1 cellular context compared by ENCODE assay signal in the genomic region with DNA sequence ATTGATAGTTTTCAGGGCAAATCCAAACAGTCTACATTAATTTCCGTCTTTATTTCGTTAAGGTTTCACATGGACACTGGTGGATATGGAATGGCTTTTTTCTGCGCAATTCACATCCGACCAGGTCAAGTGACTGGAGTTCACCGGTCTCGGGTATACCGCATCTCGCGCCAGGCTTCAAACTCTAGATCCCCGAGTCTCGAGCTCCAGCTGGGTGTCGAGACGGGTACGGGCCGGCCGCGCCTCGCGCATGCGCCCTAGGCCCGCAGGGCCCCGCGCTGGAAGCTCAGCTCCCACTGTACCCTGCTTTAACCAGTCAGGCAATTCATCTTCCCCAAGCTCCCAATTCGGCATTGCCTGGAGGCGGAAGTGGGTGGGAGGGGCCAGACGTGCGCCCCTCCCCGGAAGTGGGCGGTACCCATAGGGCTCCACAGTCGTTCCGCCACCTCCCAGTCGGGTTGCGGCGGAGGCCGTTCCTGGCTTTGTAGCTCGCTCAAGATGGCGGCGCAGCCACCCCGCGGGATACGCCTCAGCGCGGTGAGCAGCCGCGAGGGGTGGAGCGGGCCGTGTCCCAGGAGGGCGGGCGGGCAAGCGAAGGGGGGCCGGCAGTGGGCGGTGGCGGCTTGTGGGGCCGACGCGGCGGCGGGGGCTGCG.
TF ChIP-seq lines count a peak whose summit lies in the region.

A gene with protein sequence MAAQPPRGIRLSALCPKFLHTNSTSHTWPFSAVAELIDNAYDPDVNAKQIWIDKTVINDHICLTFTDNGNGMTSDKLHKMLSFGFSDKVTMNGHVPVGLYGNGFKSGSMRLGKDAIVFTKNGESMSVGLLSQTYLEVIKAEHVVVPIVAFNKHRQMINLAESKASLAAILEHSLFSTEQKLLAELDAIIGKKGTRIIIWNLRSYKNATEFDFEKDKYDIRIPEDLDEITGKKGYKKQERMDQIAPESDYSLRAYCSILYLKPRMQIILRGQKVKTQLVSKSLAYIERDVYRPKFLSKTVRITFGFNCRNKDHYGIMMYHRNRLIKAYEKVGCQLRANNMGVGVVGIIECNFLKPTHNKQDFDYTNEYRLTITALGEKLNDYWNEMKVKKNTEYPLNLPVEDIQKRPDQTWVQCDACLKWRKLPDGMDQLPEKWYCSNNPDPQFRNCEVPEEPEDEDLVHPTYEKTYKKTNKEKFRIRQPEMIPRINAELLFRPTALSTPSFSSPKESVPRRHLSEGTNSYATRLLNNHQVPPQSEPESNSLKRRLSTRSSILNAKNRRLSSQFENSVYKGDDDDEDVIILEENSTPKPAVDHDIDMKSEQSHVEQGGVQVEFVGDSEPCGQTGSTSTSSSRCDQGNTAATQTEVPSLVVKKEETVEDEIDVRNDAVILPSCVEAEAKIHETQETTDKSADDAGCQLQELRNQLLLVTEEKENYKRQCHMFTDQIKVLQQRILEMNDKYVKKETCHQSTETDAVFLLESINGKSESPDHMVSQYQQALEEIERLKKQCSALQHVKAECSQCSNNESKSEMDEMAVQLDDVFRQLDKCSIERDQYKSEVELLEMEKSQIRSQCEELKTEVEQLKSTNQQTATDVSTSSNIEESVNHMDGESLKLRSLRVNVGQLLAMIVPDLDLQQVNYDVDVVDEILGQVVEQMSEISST (plus strand): TSS at position 431 of the 654 bp plus-strand sequence. CDS start 68 bp downstream, at position 499.

TF ChIP-seq in HEK293, 187 proteins besides CTCF, POLR2A, EP300 and RAD21 (continued from another document and continues in another):
- TF ChIP-seq ZNF768 (tag by site-specific recombination; IDR thresholded peaks at IDR 0.05), result no peak
- 0 out of 2 replicates have a peak, but pooled peaks have one; percentile 20 for TF ChIP-seq ZFP69B (tag by site-specific recombination; IDR thresholded peaks at IDR 0.05)
- no peak for TF ChIP-seq ZFP37 (tag by site-specific recombination; IDR thresholded peaks at IDR 0.05)
- TF ChIP-seq, protein P1, sequence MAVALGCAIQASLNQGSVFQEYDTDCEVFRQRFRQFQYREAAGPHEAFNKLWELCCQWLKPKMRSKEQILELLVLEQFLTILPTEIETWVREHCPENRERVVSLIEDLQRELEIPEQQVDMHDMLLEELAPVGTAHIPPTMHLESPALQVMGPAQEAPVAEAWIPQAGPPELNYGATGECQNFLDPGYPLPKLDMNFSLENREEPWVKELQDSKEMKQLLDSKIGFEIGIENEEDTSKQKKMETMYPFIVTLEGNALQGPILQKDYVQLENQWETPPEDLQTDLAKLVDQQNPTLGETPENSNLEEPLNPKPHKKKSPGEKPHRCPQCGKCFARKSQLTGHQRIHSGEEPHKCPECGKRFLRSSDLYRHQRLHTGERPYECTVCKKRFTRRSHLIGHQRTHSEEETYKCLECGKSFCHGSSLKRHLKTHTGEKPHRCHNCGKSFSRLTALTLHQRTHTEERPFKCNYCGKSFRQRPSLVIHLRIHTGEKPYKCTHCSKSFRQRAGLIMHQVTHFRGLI (tag by site-specific recombination; IDR thresholded peaks at IDR 0.05), result no peak; the same call in 1 of the 2 replicates
- peak; percentile 87 for TF ChIP-seq KLF8 (tag by site-specific recombination; IDR thresholded peaks at IDR 0.05)
- TF ChIP-seq ZBTB17 (tag by site-specific recombination; IDR thresholded peaks at IDR 0.05), result peak; percentile 98
- TF ChIP-seq, protein P2, sequence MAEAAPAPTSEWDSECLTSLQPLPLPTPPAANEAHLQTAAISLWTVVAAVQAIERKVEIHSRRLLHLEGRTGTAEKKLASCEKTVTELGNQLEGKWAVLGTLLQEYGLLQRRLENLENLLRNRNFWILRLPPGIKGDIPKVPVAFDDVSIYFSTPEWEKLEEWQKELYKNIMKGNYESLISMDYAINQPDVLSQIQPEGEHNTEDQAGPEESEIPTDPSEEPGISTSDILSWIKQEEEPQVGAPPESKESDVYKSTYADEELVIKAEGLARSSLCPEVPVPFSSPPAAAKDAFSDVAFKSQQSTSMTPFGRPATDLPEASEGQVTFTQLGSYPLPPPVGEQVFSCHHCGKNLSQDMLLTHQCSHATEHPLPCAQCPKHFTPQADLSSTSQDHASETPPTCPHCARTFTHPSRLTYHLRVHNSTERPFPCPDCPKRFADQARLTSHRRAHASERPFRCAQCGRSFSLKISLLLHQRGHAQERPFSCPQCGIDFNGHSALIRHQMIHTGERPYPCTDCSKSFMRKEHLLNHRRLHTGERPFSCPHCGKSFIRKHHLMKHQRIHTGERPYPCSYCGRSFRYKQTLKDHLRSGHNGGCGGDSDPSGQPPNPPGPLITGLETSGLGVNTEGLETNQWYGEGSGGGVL (tag by site-specific recombination; IDR thresholded peaks at IDR 0.05), result no peak
- TF ChIP-seq, protein P3, sequence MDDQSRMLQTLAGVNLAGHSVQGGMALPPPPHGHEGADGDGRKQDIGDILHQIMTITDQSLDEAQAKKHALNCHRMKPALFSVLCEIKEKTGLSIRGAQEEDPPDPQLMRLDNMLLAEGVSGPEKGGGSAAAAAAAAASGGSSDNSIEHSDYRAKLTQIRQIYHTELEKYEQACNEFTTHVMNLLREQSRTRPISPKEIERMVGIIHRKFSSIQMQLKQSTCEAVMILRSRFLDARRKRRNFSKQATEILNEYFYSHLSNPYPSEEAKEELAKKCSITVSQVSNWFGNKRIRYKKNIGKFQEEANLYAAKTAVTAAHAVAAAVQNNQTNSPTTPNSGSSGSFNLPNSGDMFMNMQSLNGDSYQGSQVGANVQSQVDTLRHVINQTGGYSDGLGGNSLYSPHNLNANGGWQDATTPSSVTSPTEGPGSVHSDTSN (CRISPR knock-in tag; IDR thresholded peaks at IDR 0.05), result 0 out of 2 replicates have a peak, but pooled peaks have one; percentile 59
- TF ChIP-seq SP3 (tag by site-specific recombination; IDR thresholded peaks at IDR 0.05), result peak; percentile 100
- TF ChIP-seq, protein P4, sequence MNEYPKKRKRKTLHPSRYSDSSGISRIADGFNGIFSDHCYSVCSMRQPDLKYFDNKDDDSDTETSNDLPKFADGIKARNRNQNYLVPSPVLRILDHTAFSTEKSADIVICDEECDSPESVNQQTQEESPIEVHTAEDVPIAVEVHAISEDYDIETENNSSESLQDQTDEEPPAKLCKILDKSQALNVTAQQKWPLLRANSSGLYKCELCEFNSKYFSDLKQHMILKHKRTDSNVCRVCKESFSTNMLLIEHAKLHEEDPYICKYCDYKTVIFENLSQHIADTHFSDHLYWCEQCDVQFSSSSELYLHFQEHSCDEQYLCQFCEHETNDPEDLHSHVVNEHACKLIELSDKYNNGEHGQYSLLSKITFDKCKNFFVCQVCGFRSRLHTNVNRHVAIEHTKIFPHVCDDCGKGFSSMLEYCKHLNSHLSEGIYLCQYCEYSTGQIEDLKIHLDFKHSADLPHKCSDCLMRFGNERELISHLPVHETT (tag by site-specific recombination; IDR thresholded peaks at IDR 0.05), result no peak
- 0 out of 2 replicates have a peak, but pooled peaks have one; percentile 19 for TF ChIP-seq ZNF394 (tag by site-specific recombination; IDR thresholded peaks at IDR 0.05; ENCODE audit: borderline replicate concordance)
- TF ChIP-seq ZNF324 (tag by site-specific recombination; IDR thresholded peaks at IDR 0.05), result peak; percentile 57
- TF ChIP-seq, protein P5, sequence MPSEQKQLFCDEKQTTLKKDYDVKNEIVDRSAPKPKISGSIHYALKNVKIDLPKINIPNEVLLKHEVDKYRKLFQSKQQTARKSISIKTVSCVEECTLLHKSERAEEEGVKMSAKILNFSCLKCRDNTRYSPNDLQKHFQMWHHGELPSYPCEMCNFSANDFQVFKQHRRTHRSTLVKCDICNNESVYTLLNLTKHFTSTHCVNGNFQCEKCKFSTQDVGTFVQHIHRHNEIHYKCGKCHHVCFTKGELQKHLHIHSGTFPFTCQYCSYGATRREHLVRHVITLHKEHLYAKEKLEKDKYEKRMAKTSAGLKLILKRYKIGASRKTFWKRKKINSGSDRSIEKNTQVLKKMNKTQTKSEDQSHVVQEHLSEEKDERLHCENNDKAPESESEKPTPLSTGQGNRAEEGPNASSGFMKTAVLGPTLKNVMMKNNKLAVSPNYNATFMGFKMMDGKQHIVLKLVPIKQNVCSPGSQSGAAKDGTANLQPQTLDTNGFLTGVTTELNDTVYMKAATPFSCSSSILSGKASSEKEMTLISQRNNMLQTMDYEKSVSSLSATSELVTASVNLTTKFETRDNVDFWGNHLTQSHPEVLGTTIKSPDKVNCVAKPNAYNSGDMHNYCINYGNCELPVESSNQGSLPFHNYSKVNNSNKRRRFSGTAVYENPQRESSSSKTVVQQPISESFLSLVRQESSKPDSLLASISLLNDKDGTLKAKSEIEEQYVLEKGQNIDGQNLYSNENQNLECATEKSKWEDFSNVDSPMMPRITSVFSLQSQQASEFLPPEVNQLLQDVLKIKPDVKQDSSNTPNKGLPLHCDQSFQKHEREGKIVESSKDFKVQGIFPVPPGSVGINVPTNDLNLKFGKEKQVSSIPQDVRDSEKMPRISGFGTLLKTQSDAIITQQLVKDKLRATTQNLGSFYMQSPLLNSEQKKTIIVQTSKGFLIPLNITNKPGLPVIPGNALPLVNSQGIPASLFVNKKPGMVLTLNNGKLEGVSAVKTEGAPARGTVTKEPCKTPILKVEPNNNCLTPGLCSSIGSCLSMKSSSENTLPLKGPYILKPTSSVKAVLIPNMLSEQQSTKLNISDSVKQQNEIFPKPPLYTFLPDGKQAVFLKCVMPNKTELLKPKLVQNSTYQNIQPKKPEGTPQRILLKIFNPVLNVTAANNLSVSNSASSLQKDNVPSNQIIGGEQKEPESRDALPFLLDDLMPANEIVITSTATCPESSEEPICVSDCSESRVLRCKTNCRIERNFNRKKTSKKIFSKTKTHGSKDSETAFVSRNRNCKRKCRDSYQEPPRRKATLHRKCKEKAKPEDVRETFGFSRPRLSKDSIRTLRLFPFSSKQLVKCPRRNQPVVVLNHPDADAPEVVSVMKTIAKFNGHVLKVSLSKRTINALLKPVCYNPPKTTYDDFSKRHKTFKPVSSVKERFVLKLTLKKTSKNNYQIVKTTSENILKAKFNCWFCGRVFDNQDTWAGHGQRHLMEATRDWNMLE (tag by site-specific recombination; conservative IDR thresholded peaks at IDR 0.05; ENCODE audit: low read depth), result peak; percentile 54
- peak; percentile 79 for TF ChIP-seq KLF1 (tag by site-specific recombination; IDR thresholded peaks at IDR 0.05)
- no peak; the same call in 1 of the 2 replicates for TF ChIP-seq ZFHX2 (tag by site-specific recombination; conservative IDR thresholded peaks at IDR 0.05)
- TF ChIP-seq IKZF3 (tag by site-specific recombination; IDR thresholded peaks at IDR 0.05), result peak; percentile 95
- no peak for TF ChIP-seq ZNF596 (tag by site-specific recombination; IDR thresholded peaks at IDR 0.05)
- TF ChIP-seq, protein P6, sequence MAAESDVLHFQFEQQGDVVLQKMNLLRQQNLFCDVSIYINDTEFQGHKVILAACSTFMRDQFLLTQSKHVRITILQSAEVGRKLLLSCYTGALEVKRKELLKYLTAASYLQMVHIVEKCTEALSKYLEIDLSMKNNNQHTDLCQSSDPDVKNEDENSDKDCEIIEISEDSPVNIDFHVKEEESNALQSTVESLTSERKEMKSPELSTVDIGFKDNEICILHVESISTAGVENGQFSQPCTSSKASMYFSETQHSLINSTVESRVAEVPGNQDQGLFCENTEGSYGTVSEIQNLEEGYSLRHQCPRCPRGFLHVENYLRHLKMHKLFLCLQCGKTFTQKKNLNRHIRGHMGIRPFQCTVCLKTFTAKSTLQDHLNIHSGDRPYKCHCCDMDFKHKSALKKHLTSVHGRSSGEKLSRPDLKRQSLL (tag by site-specific recombination; IDR thresholded peaks at IDR 0.05), result peak; percentile 55; the same call in 1 of the 2 replicates
- TF ChIP-seq, protein P7, sequence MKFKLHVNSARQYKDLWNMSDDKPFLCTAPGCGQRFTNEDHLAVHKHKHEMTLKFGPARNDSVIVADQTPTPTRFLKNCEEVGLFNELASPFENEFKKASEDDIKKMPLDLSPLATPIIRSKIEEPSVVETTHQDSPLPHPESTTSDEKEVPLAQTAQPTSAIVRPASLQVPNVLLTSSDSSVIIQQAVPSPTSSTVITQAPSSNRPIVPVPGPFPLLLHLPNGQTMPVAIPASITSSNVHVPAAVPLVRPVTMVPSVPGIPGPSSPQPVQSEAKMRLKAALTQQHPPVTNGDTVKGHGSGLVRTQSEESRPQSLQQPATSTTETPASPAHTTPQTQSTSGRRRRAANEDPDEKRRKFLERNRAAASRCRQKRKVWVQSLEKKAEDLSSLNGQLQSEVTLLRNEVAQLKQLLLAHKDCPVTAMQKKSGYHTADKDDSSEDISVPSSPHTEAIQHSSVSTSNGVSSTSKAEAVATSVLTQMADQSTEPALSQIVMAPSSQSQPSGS (tag by site-specific recombination; IDR thresholded peaks at IDR 0.05; ENCODE audit: low read depth), result no peak
- TF ChIP-seq, protein P8, sequence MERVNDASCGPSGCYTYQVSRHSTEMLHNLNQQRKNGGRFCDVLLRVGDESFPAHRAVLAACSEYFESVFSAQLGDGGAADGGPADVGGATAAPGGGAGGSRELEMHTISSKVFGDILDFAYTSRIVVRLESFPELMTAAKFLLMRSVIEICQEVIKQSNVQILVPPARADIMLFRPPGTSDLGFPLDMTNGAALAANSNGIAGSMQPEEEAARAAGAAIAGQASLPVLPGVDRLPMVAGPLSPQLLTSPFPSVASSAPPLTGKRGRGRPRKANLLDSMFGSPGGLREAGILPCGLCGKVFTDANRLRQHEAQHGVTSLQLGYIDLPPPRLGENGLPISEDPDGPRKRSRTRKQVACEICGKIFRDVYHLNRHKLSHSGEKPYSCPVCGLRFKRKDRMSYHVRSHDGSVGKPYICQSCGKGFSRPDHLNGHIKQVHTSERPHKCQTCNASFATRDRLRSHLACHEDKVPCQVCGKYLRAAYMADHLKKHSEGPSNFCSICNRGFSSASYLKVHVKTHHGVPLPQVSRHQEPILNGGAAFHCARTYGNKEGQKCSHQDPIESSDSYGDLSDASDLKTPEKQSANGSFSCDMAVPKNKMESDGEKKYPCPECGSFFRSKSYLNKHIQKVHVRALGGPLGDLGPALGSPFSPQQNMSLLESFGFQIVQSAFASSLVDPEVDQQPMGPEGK (tag by site-specific recombination; IDR thresholded peaks at IDR 0.05), result peak; percentile 46; the same call in 1 of the 2 replicates
- 0 out of 2 replicates have a peak, but pooled peaks have one; percentile 26 for TF ChIP-seq ZBTB8A (tag by site-specific recombination; IDR thresholded peaks at IDR 0.05)
- peak; percentile 39; the same call in 1 of the 2 replicates for TF ChIP-seq ZBTB20 (tag by site-specific recombination; IDR thresholded peaks at IDR 0.05)
- TF ChIP-seq, protein P9, sequence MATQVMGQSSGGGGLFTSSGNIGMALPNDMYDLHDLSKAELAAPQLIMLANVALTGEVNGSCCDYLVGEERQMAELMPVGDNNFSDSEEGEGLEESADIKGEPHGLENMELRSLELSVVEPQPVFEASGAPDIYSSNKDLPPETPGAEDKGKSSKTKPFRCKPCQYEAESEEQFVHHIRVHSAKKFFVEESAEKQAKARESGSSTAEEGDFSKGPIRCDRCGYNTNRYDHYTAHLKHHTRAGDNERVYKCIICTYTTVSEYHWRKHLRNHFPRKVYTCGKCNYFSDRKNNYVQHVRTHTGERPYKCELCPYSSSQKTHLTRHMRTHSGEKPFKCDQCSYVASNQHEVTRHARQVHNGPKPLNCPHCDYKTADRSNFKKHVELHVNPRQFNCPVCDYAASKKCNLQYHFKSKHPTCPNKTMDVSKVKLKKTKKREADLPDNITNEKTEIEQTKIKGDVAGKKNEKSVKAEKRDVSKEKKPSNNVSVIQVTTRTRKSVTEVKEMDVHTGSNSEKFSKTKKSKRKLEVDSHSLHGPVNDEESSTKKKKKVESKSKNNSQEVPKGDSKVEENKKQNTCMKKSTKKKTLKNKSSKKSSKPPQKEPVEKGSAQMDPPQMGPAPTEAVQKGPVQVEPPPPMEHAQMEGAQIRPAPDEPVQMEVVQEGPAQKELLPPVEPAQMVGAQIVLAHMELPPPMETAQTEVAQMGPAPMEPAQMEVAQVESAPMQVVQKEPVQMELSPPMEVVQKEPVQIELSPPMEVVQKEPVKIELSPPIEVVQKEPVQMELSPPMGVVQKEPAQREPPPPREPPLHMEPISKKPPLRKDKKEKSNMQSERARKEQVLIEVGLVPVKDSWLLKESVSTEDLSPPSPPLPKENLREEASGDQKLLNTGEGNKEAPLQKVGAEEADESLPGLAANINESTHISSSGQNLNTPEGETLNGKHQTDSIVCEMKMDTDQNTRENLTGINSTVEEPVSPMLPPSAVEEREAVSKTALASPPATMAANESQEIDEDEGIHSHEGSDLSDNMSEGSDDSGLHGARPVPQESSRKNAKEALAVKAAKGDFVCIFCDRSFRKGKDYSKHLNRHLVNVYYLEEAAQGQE (tag by site-specific recombination; IDR thresholded peaks at IDR 0.05), result no peak
- no peak for TF ChIP-seq ZSCAN30 (tag by site-specific recombination; IDR thresholded peaks at IDR 0.05)
